ENCODE assay signal across 24 cellular contexts in genomic region chr10:52770904-52771303, GRCh38. TPM values are rescaled to one million over a fixed set of nuclear protein-coding genes. Genes with fewer than 3 reads are reported as not detected.
"Had no signal": no experiment of that assay in that cellular context is flagged by ENCODE, and none has a peak within 500 bp of the region (broad histone marks: within the 10 kb centered on the region; RNA-seq: fewer than 3 reads in every experiment).

No MANE protein-coding gene starts in this region.

- H3K4me1 ChIP-seq: Peyer's patch, SJCRH30 had no signal

- DNase-seq: IMR-90, Karpas-422, KG1, MG63, NCI-H1092, NCI-H1105 treated with DMSO at 0.1 percent for 48 hours, NCI-H1417 treated with DMSO at 0.1 percent for 48 hours, NCI-H146, NCI-H1694 treated with DMSO at 0.1 percent for 48 hours, NCI-H1930, NCI-H2081, NCI-H2107, NCI-H226, NCI-H446, NCI-H510A, NCI-H524 treated with DMSO at 0.1 percent for 48 hours, NCI-H774, Peyer's patch, SHP77 treated with DMSO at 0.1 percent for 48 hours, SJCRH30 had no signal

- H3K9me3 ChIP-seq: MG63, Peyer's patch, SJCRH30 had no signal

- H3K4me3 ChIP-seq: MG63, Peyer's patch, SJCRH30 had no signal

- ATAC-seq: Right ventricle myocardium inferior, SK-N-SH treated with all-trans-retinoic acid at 6 μM for 48 hours had no signal

- H3K36me3 ChIP-seq: MG63, Peyer's patch, SJCRH30 had no signal

- H3K27me3 ChIP-seq: MG63, Peyer's patch, SJCRH30 had no signal

- H3K27ac ChIP-seq: Peyer's patch, SJCRH30 had no signal

RNA-seq across cellular contexts. Expression of gene MBL2, which starts 1.7 kb away (rescaled TPM):
- total RNA-seq: HT-29, IMR-90, Peyer's patch, Right ventricle myocardium inferior, RPMI7951, SJCRH30 had no signal
- polyA plus RNA-seq: IMR-90 had no signal
